ENCODE assay signal across 11 cellular contexts in genomic region chr12:115374480-115375187, GRCh38.
A peak's percentile ranks its signal among the peaks of the same experiment; 100 is the strongest.
DNase-seq lines count a peak whose midpoint lies in the region; ATAC-seq and TF ChIP-seq lines count a peak whose summit lies in the region.
"Had no signal": no experiment of that assay in that cellular context is flagged by ENCODE, and none has a peak within 500 bp of the region (broad histone marks: within the 10 kb centered on the region; RNA-seq: fewer than 3 reads in every experiment).

No MANE protein-coding gene starts in this region.

- H3K27ac ChIP-seq in brain microvascular endothelial cell (peak overlapping the region; percentile 20), vagina (peak overlapping the region; percentile 53)
- H3K27ac ChIP-seq: VCaP had no signal

- H3K27me3 Mint-ChIP-seq in activated T-cell treated with anti-CD3 and anti-CD28 coated beads, Interleukin-2, amount 50 U/mL, for 24 hours = no peaks in the 10 kb centered on the region

- no peaks in the 10 kb centered on the region for H3K27me3 ChIP-seq in brain microvascular endothelial cell (replicated peaks)
- H3K27me3 ChIP-seq in vagina = no peaks in the 10 kb centered on the region

- no peaks in the 10 kb centered on the region for H3K9me3 ChIP-seq in vagina
- H3K9me3 ChIP-seq: HAP-1 had no signal

- TF ChIP-seq POLR2A in vagina (IDR thresholded peaks at IDR 0.05) = no peak

- peaks cover 14% of the 10 kb centered on the region for H3K4me1 ChIP-seq in vagina
- H3K4me1 ChIP-seq: HAP-1 had no signal

- DNase-seq in activated T-cell treated with anti-CD3 and anti-CD28 coated beads, Interleukin-2, amount 50 U/mL, for 24 hours = no peak
- no peak for DNase-seq in activated T-cell treated with anti-CD3 and anti-CD28 coated beads for 4 hours
- DNase-seq in brain microvascular endothelial cell = no peak
- no peak for DNase-seq in vagina (ENCODE audit: extremely low spot score in 2 of 2)
- no peak for DNase-seq in SW480 (ENCODE audit: low spot score)
- no peak for DNase-seq in HPDE6-E6E7 (ENCODE audit: extremely low spot score)
- DNase-seq: retina had no signal

- H3K36me3 Mint-ChIP-seq in activated T-cell treated with anti-CD3 and anti-CD28 coated beads, Interleukin-2, amount 50 U/mL, for 24 hours (ENCODE audit: low read depth) = no peaks in the 10 kb centered on the region

- in situ Hi-C loops in brain microvascular endothelial cell (cut with HindIII; ENCODE audit: low pct_ligation_motif_present, low sequenced_read_pairs) = no loop called here

- H3K4me3 ChIP-seq in brain microvascular endothelial cell (ENCODE audit: low read depth, low read length) (no peak overlapping the region), vagina (no peak overlapping the region)
- H3K4me3 ChIP-seq: HAP-1 had no signal

- no peak for TF ChIP-seq CTCF in brain microvascular endothelial cell (IDR thresholded peaks at IDR 0.05; ENCODE audit: low read depth, low read length, missing control alignments)
- no peak for TF ChIP-seq CTCF in vagina (IDR thresholded peaks at IDR 0.05)

- H3K4me1 Mint-ChIP-seq in activated T-cell treated with anti-CD3 and anti-CD28 coated beads, Interleukin-2, amount 50 U/mL, for 24 hours (ENCODE audit: low read depth) = peaks cover 10% of the 10 kb centered on the region

- ATAC-seq in HG03097 (IDR thresholded peaks at IDR 0.05; ENCODE audit: low FRiP score, unreplicated experiment) = peak; percentile 17
- no peak for ATAC-seq in HG02973 (IDR thresholded peaks at IDR 0.05; ENCODE audit: unreplicated experiment)

- H3K36me3 ChIP-seq in brain microvascular endothelial cell (replicated peaks) (no peaks in the 10 kb centered on the region), vagina (no peaks in the 10 kb centered on the region)
- H3K36me3 ChIP-seq: HAP-1 had no signal

- intact Hi-C loops in vagina (cut with DNase I) = no loop called here

- peak overlapping the region; percentile 24 for H3K27ac Mint-ChIP-seq in activated T-cell treated with anti-CD3 and anti-CD28 coated beads, Interleukin-2, amount 50 U/mL, for 24 hours

- peaks cover 7% of the 10 kb centered on the region for H3K9me3 Mint-ChIP-seq in activated T-cell treated with anti-CD3 and anti-CD28 coated beads, Interleukin-2, amount 50 U/mL, for 24 hours

- H3K4me3 Mint-ChIP-seq in activated T-cell treated with anti-CD3 and anti-CD28 coated beads, Interleukin-2, amount 50 U/mL, for 24 hours = no peak overlapping the region
